ENCODE assay signal across 11 cellular contexts in the genomic region with DNA sequence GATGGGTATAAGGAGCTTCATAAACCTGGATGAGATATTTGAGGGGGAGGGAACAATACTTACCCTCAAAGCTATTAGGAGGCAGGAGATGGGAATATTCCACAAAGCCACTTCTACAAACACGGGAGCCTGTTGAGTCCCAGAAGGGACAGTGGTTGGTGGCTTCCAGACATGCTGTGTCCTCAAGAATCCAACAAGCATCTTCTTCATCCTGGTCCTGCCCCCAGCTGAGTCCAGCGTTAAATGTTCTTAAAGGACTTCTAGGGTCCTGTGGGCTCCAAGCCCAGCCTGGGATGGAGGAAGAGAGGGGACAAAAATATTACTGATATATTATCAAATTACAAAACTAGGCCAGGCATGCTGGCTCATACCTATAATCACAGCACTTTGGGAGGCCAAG. TPM values are rescaled to one million over a fixed set of nuclear protein-coding genes. Genes with fewer than 3 reads are reported as not detected.
DNase-seq lines count a peak whose midpoint lies in the region; ATAC-seq, FAIRE-seq and TF ChIP-seq lines count a peak whose summit lies in the region.
"Had no signal": no experiment of that assay in that cellular context is flagged by ENCODE, and none has a peak within 500 bp of the region (broad histone marks: within the 10 kb centered on the region; RNA-seq: fewer than 3 reads in every experiment).

No MANE protein-coding gene starts in this region.

- POLR2A ChIA-PET in Panc1 (lab: Charles Lee) = interaction anchor here (0.5 to 2.1 kb wide), 3 partner anchors 8 to 66 kb away, joined by 3 to 4 read pairs (median 3); partner anchors contain the start of gene MTA2
- POLR2A ChIA-PET in endothelial cell of umbilical vein (lab: Charles Lee) = interaction anchor here (0.6 to 1.4 kb wide), 2 partner anchors 13 to 156 kb away, joined by 4 to 5 read pairs; no protein-coding TSS in a partner anchor

- TF ChIP-seq CTCF in Panc1 (IDR thresholded peaks at IDR 0.05) (no peak), endothelial cell of umbilical vein (IDR thresholded peaks at IDR 0.05; ENCODE audit: extremely low read depth in 1 of 2, insufficient read depth in 1 of 2, low read depth in 1 of 2, low read length in 2 of 2) (no peak)

- H3K4me3 Mint-ChIP-seq in activated T-cell treated with anti-CD3 and anti-CD28 coated beads, Interleukin-2, amount 50 U/mL, for 4 hours = peak overlapping the region; percentile 98
- H3K4me3 Mint-ChIP-seq in stimulated activated memory B cell treated with anti-CD40 and anti-IgM and Interleukin-4, amounts not matched to agents 10 μg/mL and 1 μg/mL and 100 μg/mL, for 72 hours = peak overlapping the region; percentile 98

- no peaks in the 10 kb centered on the region for H4K20me1 ChIP-seq in endothelial cell of umbilical vein (replicated peaks; ENCODE audit: control insufficient read depth, extremely low read depth, insufficient read depth, low read length)

- no peaks in the 10 kb centered on the region for H3K27me3 Mint-ChIP-seq in activated T-cell treated with anti-CD3 and anti-CD28 coated beads, Interleukin-2, amount 50 U/mL, for 4 hours (ENCODE audit: low read depth)
- H3K27me3 Mint-ChIP-seq in stimulated activated memory B cell treated with anti-CD40 and anti-IgM and Interleukin-4, amounts not matched to agents 10 μg/mL and 1 μg/mL and 100 μg/mL, for 72 hours = no peaks in the 10 kb centered on the region

- H3K9me3 Mint-ChIP-seq in activated T-cell treated with anti-CD3 and anti-CD28 coated beads, Interleukin-2, amount 50 U/mL, for 4 hours = no peaks in the 10 kb centered on the region
- H3K9me3 Mint-ChIP-seq in stimulated activated memory B cell treated with anti-CD40 and anti-IgM and Interleukin-4, amounts not matched to agents 10 μg/mL and 1 μg/mL and 100 μg/mL, for 72 hours = no peaks in the 10 kb centered on the region

- no peaks in the 10 kb centered on the region for H3K9me1 ChIP-seq in endothelial cell of umbilical vein (replicated peaks; ENCODE audit: control insufficient read depth, extremely low read depth, insufficient read depth, low read length)

- H3K36me3 ChIP-seq in Panc1 (ENCODE audit: control insufficient read depth, insufficient read depth, low read length) = peaks cover 6% of the 10 kb centered on the region
- peaks cover 0 to 1% of the 10 kb centered on the region in 2 experiments for H3K36me3 ChIP-seq in endothelial cell of umbilical vein (ENCODE audit: control insufficient read depth in 2 of 2, extremely low read depth in 1 of 2, insufficient read depth in 2 of 2, low read length in 2 of 2)

- no peak overlapping the region for H3K9ac ChIP-seq in endothelial cell of umbilical vein (replicated peaks; ENCODE audit: extremely low read depth, insufficient read depth, low read length)

- CTCF ChIA-PET in Panc1 (lab: Charles Lee) = no interaction called here
- CTCF ChIA-PET in endothelial cell of umbilical vein (lab: Charles Lee) = interaction anchor here (0.6 to 2.1 kb wide), 5 partner anchors 9 to 31 kb away, joined by 3 to 9 read pairs (median 4); no protein-coding TSS in a partner anchor

- peak overlapping the region; percentile 89 for H3K27ac Mint-ChIP-seq in stimulated activated memory B cell treated with anti-CD40 and anti-IgM and Interleukin-4, amounts not matched to agents 10 μg/mL and 1 μg/mL and 100 μg/mL, for 72 hours

- ATAC-seq in activated T-cell treated with anti-CD3 and anti-CD28 coated beads, Interleukin-2, amount 50 U/mL, for 4 hours = no peak
- ATAC-seq in Panc1 (no peak), left ventricle myocardium superior (no peak)
- no peak for ATAC-seq in stimulated activated memory B cell treated with anti-CD40 and anti-IgM and Interleukin-4, amounts not matched to agents 10 μg/mL and 1 μg/mL and 100 μg/mL, for 72 hours

- in situ Hi-C loops in Panc1 (cut with HindIII; ENCODE audit: low pct_unique_long_range_greater_than_20kb, low sequenced_read_pairs) = no loop called here

- H3K9me3 ChIP-seq in Panc1 (ENCODE audit: control insufficient read depth, insufficient read depth, low read depth, low read length) = no peaks in the 10 kb centered on the region
- H3K9me3 ChIP-seq in endothelial cell of umbilical vein (replicated peaks; ENCODE audit: control insufficient read depth, insufficient read depth, low read length) = no peaks in the 10 kb centered on the region

- H3K4me3 ChIP-seq in Panc1 (ENCODE audit: low read depth in 2 of 2, low read length in 2 of 2) (peak overlapping the region in 1 of 2 experiments; percentile 94; a peak in 3 of 4 replicates), endothelial cell of umbilical vein (replicated peaks in 1 of 3; ENCODE audit: insufficient read depth in 1 of 3, low read depth in 1 of 3, low read length in 3 of 3) (no peak overlapping the region)

- peaks cover 33% of the 10 kb centered on the region for H3K4me1 Mint-ChIP-seq in activated T-cell treated with anti-CD3 and anti-CD28 coated beads, Interleukin-2, amount 50 U/mL, for 4 hours (ENCODE audit: low read depth)
- H3K4me1 Mint-ChIP-seq in stimulated activated memory B cell treated with anti-CD40 and anti-IgM and Interleukin-4, amounts not matched to agents 10 μg/mL and 1 μg/mL and 100 μg/mL, for 72 hours = peaks cover 56% of the 10 kb centered on the region

- no peaks in the 10 kb centered on the region for H3K27me3 ChIP-seq in Panc1 (ENCODE audit: control insufficient read depth, insufficient read depth, low read length)
- H3K27me3 ChIP-seq in endothelial cell of umbilical vein (ENCODE audit: control insufficient read depth in 2 of 2, insufficient read depth in 2 of 2, low read length in 2 of 2) = no peaks in the 10 kb centered on the region

- peaks cover 25% of the 10 kb centered on the region for H3K4me1 ChIP-seq in Panc1 (ENCODE audit: control insufficient read depth, insufficient read depth, low read length)
- peaks cover 20% of the 10 kb centered on the region for H3K4me1 ChIP-seq in endothelial cell of umbilical vein (ENCODE audit: control insufficient read depth, extremely low read depth, insufficient read depth, low read length)

- H3K36me3 Mint-ChIP-seq in activated T-cell treated with anti-CD3 and anti-CD28 coated beads, Interleukin-2, amount 50 U/mL, for 4 hours (ENCODE audit: insufficient read depth) = peaks cover 26% of the 10 kb centered on the region
- H3K36me3 Mint-ChIP-seq in stimulated activated memory B cell treated with anti-CD40 and anti-IgM and Interleukin-4, amounts not matched to agents 10 μg/mL and 1 μg/mL and 100 μg/mL, for 72 hours = peaks cover 41% of the 10 kb centered on the region

- no peak overlapping the region for H3K4me2 ChIP-seq in endothelial cell of umbilical vein (ENCODE audit: insufficient read depth, low read length)

- peak; percentile 34 for TF ChIP-seq POLR2A in endothelial cell of umbilical vein (IDR thresholded peaks at IDR 0.05; ENCODE audit: low read depth, low read length)

- no peak for FAIRE-seq in endothelial cell of umbilical vein (lab: Jason Lieb, UNC)

- intact Hi-C loops in Panc1 (cut with micrococcal nuclease; ENCODE audit: unreplicated experiment) (no loop called here), endothelial cell of umbilical vein (cut with micrococcal nuclease) (loop anchor here (5.0 kb wide), 1 partner anchor 40 kb away; the partner anchor contains the start of genes BSCL2 and GNG3), left ventricle myocardium superior (cut with micrococcal nuclease) (no loop called here)

- peak overlapping the region; percentile 99 for H3K27ac ChIP-seq in Panc1 (ENCODE audit: low read length)
- no peak overlapping the region for H3K27ac ChIP-seq in endothelial cell of umbilical vein (ENCODE audit: insufficient read depth, low read depth, low read length)

- H3K79me2 ChIP-seq in endothelial cell of umbilical vein (ENCODE audit: control insufficient read depth, insufficient read depth, low read length) = peaks cover 38% of the 10 kb centered on the region

- H2AFZ ChIP-seq in endothelial cell of umbilical vein (ENCODE audit: low read depth, low read length) = no peak overlapping the region

- dilution Hi-C loops in endothelial cell of umbilical vein (cut with MboI; ENCODE audit: extremely low pct_ligation_motif_present, low sequenced_read_pairs) = no loop called here

- DNase-seq in activated T-cell treated with anti-CD3 and anti-CD28 coated beads, Interleukin-2, amount 50 U/mL, for 4 hours = no peak
- DNase-seq in activated T-cell treated with anti-CD3 and anti-CD28 coated beads, Interleukin-2, amount 50 U/mL, for 1 hour = no peak
- DNase-seq in Panc1 (ENCODE audit: low read depth, low spot score) = no peak
- DNase-seq in endothelial cell of umbilical vein (ENCODE audit: low read depth, low spot score) = no peak
- DNase-seq in COLO668 (lab: John Stamatoyannopoulos, UW; ENCODE audit: unreplicated experiment) = no peak
- no peak for DNase-seq in left ventricle myocardium superior
- no peak for DNase-seq in NCI-H146 (lab: John Stamatoyannopoulos, UW)
- DNase-seq: activated naive CD4-positive, alpha-beta T cell treated with Interleukin-2 at 50 U/mL for 16 hours; NCI-H446; nucleus accumbens had no signal

- BruUV-seq in Panc1 (replicated peaks; lab: Mats Ljungman, UMichigan) (no TSS peak), endothelial cell of umbilical vein (replicated peaks; lab: Mats Ljungman, UMichigan) (no TSS peak)

RNA-seq across cellular contexts. Expression of gene CSKMT, which starts 2.3 kb away (rescaled TPM):
- total RNA-seq in activated T-cell treated with anti-CD3 and anti-CD28 coated beads, Interleukin-2, amount 50 U/mL, for 4 hours = 10 to 100 TPM; 54.6 to 73.1 (median 73.0) TPM
- 36.9 TPM for total RNA-seq in Panc1 (2021; ENCODE audit: unreplicated experiment)
- 23.7 TPM for polyA plus RNA-seq in Panc1 (2012; ENCODE audit: insufficient read length)
- 28.4 and 38.1 TPM in 2 replicates for total RNA-seq in endothelial cell of umbilical vein
- polyA plus RNA-seq in endothelial cell of umbilical vein = 7.8 and 7.9 TPM in 2 replicates
- 6.1 and 6.4 TPM in 2 replicates for polyA plus RNA-seq in endothelial cell of umbilical vein (2011; cell fraction: cytosol; rRNA removed)
- polyA plus RNA-seq in endothelial cell of umbilical vein (2011; cell fraction: nucleus; rRNA removed) = 7.5 and 11.9 TPM in 2 replicates
- polyA plus RNA-seq in endothelial cell of umbilical vein (2012) = 6.5 and 8.7 TPM in 2 replicates
- 11.0 and 11.7 TPM in 2 replicates for polyA minus RNA-seq in endothelial cell of umbilical vein
- 54.8 TPM for polyA minus RNA-seq in endothelial cell of umbilical vein (2011; cell fraction: cytosol; rRNA and poly(A)+ RNA removed)
- 21.3 and 80.2 TPM in 2 replicates for polyA minus RNA-seq in endothelial cell of umbilical vein (2011; cell fraction: nucleus; rRNA and poly(A)+ RNA removed)
- total RNA-seq in left ventricle myocardium superior = 3.1 TPM

RNA-seq across cellular contexts. Expression of gene C11orf98, which starts 2.5 kb away (rescaled TPM):
- 100 to 1,000 TPM; 174 to 212 (median 206) TPM for total RNA-seq in activated T-cell treated with anti-CD3 and anti-CD28 coated beads, Interleukin-2, amount 50 U/mL, for 4 hours
- total RNA-seq in Panc1 (2021; ENCODE audit: unreplicated experiment) = 96.7 TPM
- polyA plus RNA-seq in Panc1 (2012; ENCODE audit: insufficient read length) = 83.4 TPM
- 58.7 and 61.0 TPM in 2 replicates for total RNA-seq in endothelial cell of umbilical vein
- 32.3 and 39.5 TPM in 2 replicates for polyA plus RNA-seq in endothelial cell of umbilical vein
- 70.0 and 81.8 TPM in 2 replicates for polyA plus RNA-seq in endothelial cell of umbilical vein (2011; cell fraction: cytosol; rRNA removed)
- polyA plus RNA-seq in endothelial cell of umbilical vein (2011; cell fraction: nucleus; rRNA removed) = 35.6 and 42.1 TPM in 2 replicates
- polyA plus RNA-seq in endothelial cell of umbilical vein (2012) = 84.1 and 99.3 TPM in 2 replicates
- polyA minus RNA-seq in endothelial cell of umbilical vein = 5.3 and 6.2 TPM in 2 replicates
- 11.5 TPM for polyA minus RNA-seq in endothelial cell of umbilical vein (2011; cell fraction: cytosol; rRNA and poly(A)+ RNA removed)
- 2.0 and 5.0 TPM in 2 replicates for polyA minus RNA-seq in endothelial cell of umbilical vein (2011; cell fraction: nucleus; rRNA and poly(A)+ RNA removed)
- total RNA-seq in left ventricle myocardium superior = 27.1 TPM

RNA-seq across cellular contexts. Expression of gene UQCC3, which starts 4.0 kb away (rescaled TPM):
- total RNA-seq in activated T-cell treated with anti-CD3 and anti-CD28 coated beads, Interleukin-2, amount 50 U/mL, for 4 hours = 10 to 100 TPM in 2 of 3 donors, 1 to 10 TPM in 1; 9.4 to 14.6 (median 10.6) TPM
- total RNA-seq in Panc1 (2021; ENCODE audit: unreplicated experiment) (7.4 TPM), endothelial cell of umbilical vein (8.6 and 9.0 TPM in 2 replicates), left ventricle myocardium superior (7.7 TPM)
- polyA plus RNA-seq in Panc1 (2012; ENCODE audit: insufficient read length) = 15.0 TPM
- polyA plus RNA-seq in endothelial cell of umbilical vein = 15.3 and 15.5 TPM in 2 replicates
- 7.6 and 12.2 TPM in 2 replicates for polyA plus RNA-seq in endothelial cell of umbilical vein (2011; cell fraction: cytosol; rRNA removed)
- 2.6 and 4.0 TPM in 2 replicates for polyA plus RNA-seq in endothelial cell of umbilical vein (2011; cell fraction: nucleus; rRNA removed)
- 6.9 and 11.2 TPM in 2 replicates for polyA plus RNA-seq in endothelial cell of umbilical vein (2012)
- polyA minus RNA-seq in endothelial cell of umbilical vein = 2.4 and 3.0 TPM in 2 replicates
- 8.3 TPM for polyA minus RNA-seq in endothelial cell of umbilical vein (2011; cell fraction: cytosol; rRNA and poly(A)+ RNA removed)
- 1.6 TPM in 2 replicates for polyA minus RNA-seq in endothelial cell of umbilical vein (2011; cell fraction: nucleus; rRNA and poly(A)+ RNA removed)

RNA-seq across cellular contexts. Expression of gene LBHD1, which starts 4.6 kb away (rescaled TPM):
- total RNA-seq in activated T-cell treated with anti-CD3 and anti-CD28 coated beads, Interleukin-2, amount 50 U/mL, for 4 hours = 10 to 100 TPM; 17.0 to 22.2 (median 19.2) TPM
- 15.5 TPM for total RNA-seq in Panc1 (2021; ENCODE audit: unreplicated experiment)
- 14.4 TPM for polyA plus RNA-seq in Panc1 (2012; ENCODE audit: insufficient read length)
- total RNA-seq in endothelial cell of umbilical vein = 7.5 and 10.5 TPM in 2 replicates
- polyA plus RNA-seq in endothelial cell of umbilical vein = 3.5 and 3.8 TPM in 2 replicates
- 2.8 and 3.6 TPM in 2 replicates for polyA plus RNA-seq in endothelial cell of umbilical vein (2011; cell fraction: cytosol; rRNA removed)
- 19.1 and 21.0 TPM in 2 replicates for polyA plus RNA-seq in endothelial cell of umbilical vein (2011; cell fraction: nucleus; rRNA removed)
- polyA plus RNA-seq in endothelial cell of umbilical vein (2012) = 2.5 and 3.7 TPM in 2 replicates
- polyA minus RNA-seq in endothelial cell of umbilical vein = 4.6 and 5.2 TPM in 2 replicates
- polyA minus RNA-seq in endothelial cell of umbilical vein (2011; cell fraction: cytosol; rRNA and poly(A)+ RNA removed) = 5.0 TPM
- polyA minus RNA-seq in endothelial cell of umbilical vein (2011; cell fraction: nucleus; rRNA and poly(A)+ RNA removed) = 6.8 and 8.0 TPM in 2 replicates
- 1.7 TPM for total RNA-seq in left ventricle myocardium superior

RNA-seq across cellular contexts. Expression of gene UBXN1, which starts 11.4 kb away (rescaled TPM):
- 100 to 1,000 TPM; 151 to 174 (median 157) TPM for total RNA-seq in activated T-cell treated with anti-CD3 and anti-CD28 coated beads, Interleukin-2, amount 50 U/mL, for 4 hours
- total RNA-seq in Panc1 (2021; ENCODE audit: unreplicated experiment) (105 TPM), endothelial cell of umbilical vein (112 and 113 TPM in 2 replicates), left ventricle myocardium superior (88.6 TPM)
- 201 TPM for polyA plus RNA-seq in Panc1 (2012; ENCODE audit: insufficient read length)
- polyA plus RNA-seq in endothelial cell of umbilical vein = 105 and 114 TPM in 2 replicates
- polyA plus RNA-seq in endothelial cell of umbilical vein (2011; cell fraction: cytosol; rRNA removed) = 98.7 and 120 TPM in 2 replicates
- 148 and 194 TPM in 2 replicates for polyA plus RNA-seq in endothelial cell of umbilical vein (2011; cell fraction: nucleus; rRNA removed)
- 92.3 and 141 TPM in 2 replicates for polyA plus RNA-seq in endothelial cell of umbilical vein (2012)
- polyA minus RNA-seq in endothelial cell of umbilical vein = 41.0 and 42.1 TPM in 2 replicates
- polyA minus RNA-seq in endothelial cell of umbilical vein (2011; cell fraction: cytosol; rRNA and poly(A)+ RNA removed) = 62.7 TPM
- polyA minus RNA-seq in endothelial cell of umbilical vein (2011; cell fraction: nucleus; rRNA and poly(A)+ RNA removed) = 31.2 and 41.0 TPM in 2 replicates
